1 cellular context compared by ENCODE assay signal in genomic region chr12:120903818-120904773, GRCh38.
TF ChIP-seq lines count a peak whose summit lies in the region.

Gene SPPL3 (minus strand): TSS chr12:120904358. CDS start chr12:120903867, 491 bp downstream.

TF ChIP-seq in GM23338, 12 proteins besides CTCF, POLR2A, EP300 and RAD21 (continued from another document):
- TF ChIP-seq, protein P1, sequence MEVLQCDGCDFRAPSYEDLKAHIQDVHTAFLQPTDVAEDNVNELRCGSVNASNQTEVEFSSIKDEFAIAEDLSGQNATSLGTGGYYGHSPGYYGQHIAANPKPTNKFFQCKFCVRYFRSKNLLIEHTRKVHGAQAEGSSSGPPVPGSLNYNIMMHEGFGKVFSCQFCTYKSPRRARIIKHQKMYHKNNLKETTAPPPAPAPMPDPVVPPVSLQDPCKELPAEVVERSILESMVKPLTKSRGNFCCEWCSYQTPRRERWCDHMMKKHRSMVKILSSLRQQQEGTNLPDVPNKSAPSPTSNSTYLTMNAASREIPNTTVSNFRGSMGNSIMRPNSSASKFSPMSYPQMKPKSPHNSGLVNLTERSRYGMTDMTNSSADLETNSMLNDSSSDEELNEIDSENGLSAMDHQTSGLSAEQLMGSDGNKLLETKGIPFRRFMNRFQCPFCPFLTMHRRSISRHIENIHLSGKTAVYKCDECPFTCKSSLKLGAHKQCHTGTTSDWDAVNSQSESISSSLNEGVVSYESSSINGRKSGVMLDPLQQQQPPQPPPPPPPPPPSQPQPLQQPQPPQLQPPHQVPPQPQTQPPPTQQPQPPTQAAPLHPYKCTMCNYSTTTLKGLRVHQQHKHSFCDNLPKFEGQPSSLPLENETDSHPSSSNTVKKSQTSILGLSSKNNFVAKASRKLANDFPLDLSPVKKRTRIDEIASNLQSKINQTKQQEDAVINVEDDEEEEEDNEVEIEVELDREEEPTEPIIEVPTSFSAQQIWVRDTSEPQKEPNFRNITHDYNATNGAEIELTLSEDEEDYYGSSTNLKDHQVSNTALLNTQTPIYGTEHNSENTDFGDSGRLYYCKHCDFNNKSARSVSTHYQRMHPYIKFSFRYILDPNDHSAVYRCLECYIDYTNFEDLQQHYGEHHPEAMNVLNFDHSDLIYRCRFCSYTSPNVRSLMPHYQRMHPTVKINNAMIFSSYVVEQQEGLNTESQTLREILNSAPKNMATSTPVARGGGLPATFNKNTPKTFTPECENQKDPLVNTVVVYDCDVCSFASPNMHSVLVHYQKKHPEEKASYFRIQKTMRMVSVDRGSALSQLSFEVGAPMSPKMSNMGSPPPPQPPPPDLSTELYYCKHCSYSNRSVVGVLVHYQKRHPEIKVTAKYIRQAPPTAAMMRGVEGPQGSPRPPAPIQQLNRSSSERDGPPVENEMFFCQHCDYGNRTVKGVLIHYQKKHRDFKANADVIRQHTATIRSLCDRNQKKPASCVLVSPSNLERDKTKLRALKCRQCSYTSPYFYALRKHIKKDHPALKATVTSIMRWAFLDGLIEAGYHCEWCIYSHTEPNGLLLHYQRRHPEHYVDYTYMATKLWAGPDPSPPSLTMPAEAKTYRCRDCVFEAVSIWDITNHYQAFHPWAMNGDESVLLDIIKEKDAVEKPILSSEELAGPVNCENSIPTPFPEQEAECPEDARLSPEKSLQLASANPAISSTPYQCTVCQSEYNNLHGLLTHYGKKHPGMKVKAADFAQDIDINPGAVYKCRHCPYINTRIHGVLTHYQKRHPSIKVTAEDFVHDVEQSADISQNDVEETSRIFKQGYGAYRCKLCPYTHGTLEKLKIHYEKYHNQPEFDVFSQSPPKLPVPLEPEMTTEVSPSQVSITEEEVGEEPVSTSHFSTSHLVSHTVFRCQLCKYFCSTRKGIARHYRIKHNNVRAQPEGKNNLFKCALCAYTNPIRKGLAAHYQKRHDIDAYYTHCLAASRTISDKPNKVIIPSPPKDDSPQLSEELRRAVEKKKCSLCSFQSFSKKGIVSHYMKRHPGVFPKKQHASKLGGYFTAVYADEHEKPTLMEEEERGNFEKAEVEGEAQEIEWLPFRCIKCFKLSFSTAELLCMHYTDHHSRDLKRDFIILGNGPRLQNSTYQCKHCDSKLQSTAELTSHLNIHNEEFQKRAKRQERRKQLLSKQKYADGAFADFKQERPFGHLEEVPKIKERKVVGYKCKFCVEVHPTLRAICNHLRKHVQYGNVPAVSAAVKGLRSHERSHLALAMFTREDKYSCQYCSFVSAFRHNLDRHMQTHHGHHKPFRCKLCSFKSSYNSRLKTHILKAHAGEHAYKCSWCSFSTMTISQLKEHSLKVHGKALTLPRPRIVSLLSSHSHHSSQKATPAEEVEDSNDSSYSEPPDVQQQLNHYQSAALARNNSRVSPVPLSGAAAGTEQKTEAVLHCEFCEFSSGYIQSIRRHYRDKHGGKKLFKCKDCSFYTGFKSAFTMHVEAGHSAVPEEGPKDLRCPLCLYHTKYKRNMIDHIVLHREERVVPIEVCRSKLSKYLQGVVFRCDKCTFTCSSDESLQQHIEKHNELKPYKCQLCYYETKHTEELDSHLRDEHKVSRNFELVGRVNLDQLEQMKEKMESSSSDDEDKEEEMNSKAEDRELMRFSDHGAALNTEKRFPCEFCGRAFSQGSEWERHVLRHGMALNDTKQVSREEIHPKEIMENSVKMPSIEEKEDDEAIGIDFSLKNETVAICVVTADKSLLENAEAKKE (CRISPR knock-in tag; IDR thresholded peaks at IDR 0.05) = no peak
